ENCODE assay signal across 1 cellular context in the genomic region with DNA sequence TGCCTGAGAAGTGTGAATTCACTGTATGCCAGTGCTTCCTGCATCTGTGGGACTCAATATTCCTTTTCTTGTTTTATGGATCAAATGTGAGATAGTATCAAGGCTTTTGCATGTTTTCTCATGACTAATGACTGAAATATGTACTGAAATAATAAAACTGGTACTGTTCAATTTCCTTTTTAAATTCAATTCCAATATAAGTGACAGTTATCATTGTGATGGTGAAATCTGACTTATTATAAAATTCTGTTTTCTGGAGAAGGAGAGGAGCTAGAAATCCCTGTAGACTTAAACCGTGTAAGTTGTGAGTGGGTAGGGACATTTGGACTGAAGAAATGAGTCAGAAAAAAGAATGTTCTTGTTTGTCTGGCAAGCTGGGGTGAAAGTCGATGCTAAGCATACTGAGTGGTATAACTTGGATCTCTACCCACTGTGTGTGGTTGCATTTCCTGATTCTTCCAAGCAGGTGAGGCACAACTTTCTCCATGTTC.
TF ChIP-seq lines count a peak whose summit lies in the region.

No MANE protein-coding gene starts in this region.

TF ChIP-seq in WTC11, 78 proteins besides CTCF, POLR2A, EP300 and RAD21 (continued from another document):
- TF ChIP-seq, protein P1, sequence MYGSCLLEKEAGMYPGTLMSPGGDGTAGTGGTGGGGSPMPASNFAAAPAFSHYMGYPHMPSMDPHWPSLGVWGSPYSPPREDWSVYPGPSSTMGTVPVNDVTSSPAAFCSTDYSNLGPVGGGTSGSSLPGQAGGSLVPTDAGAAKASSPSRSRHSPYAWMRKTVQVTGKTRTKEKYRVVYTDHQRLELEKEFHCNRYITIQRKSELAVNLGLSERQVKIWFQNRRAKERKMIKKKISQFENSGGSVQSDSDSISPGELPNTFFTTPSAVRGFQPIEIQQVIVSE (CRISPR knock-in tag; IDR thresholded peaks at IDR 0.05; ENCODE audit: borderline replicate concordance), result no peak
- TF ChIP-seq PRRX2 (CRISPR knock-in tag; IDR thresholded peaks at IDR 0.05) (no peak), EMX1 (CRISPR knock-in tag; IDR thresholded peaks at IDR 0.05) (no peak), SMAD3 (CRISPR knock-in tag; IDR thresholded peaks at IDR 0.05; ENCODE audit: borderline replicate concordance) (no peak), RELA (CRISPR knock-in tag; IDR thresholded peaks at IDR 0.05; ENCODE audit: borderline replicate concordance) (no peak), ZNF219 (CRISPR knock-in tag; IDR thresholded peaks at IDR 0.05; ENCODE audit: borderline replicate concordance) (no peak), MYBL2 (CRISPR knock-in tag; IDR thresholded peaks at IDR 0.05) (no peak)
- TF ChIP-seq, protein P2, sequence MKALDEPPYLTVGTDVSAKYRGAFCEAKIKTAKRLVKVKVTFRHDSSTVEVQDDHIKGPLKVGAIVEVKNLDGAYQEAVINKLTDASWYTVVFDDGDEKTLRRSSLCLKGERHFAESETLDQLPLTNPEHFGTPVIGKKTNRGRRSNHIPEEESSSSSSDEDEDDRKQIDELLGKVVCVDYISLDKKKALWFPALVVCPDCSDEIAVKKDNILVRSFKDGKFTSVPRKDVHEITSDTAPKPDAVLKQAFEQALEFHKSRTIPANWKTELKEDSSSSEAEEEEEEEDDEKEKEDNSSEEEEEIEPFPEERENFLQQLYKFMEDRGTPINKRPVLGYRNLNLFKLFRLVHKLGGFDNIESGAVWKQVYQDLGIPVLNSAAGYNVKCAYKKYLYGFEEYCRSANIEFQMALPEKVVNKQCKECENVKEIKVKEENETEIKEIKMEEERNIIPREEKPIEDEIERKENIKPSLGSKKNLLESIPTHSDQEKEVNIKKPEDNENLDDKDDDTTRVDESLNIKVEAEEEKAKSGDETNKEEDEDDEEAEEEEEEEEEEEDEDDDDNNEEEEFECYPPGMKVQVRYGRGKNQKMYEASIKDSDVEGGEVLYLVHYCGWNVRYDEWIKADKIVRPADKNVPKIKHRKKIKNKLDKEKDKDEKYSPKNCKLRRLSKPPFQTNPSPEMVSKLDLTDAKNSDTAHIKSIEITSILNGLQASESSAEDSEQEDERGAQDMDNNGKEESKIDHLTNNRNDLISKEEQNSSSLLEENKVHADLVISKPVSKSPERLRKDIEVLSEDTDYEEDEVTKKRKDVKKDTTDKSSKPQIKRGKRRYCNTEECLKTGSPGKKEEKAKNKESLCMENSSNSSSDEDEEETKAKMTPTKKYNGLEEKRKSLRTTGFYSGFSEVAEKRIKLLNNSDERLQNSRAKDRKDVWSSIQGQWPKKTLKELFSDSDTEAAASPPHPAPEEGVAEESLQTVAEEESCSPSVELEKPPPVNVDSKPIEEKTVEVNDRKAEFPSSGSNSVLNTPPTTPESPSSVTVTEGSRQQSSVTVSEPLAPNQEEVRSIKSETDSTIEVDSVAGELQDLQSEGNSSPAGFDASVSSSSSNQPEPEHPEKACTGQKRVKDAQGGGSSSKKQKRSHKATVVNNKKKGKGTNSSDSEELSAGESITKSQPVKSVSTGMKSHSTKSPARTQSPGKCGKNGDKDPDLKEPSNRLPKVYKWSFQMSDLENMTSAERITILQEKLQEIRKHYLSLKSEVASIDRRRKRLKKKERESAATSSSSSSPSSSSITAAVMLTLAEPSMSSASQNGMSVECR (CRISPR knock-in tag; IDR thresholded peaks at IDR 0.05; ENCODE audit: borderline replicate concordance), result no peak
- TF ChIP-seq, protein P3, sequence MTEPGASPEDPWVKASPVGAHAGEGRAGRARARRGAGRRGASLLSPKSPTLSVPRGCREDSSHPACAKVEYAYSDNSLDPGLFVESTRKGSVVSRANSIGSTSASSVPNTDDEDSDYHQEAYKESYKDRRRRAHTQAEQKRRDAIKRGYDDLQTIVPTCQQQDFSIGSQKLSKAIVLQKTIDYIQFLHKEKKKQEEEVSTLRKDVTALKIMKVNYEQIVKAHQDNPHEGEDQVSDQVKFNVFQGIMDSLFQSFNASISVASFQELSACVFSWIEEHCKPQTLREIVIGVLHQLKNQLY (CRISPR knock-in tag; IDR thresholded peaks at IDR 0.05), result no peak
- TF ChIP-seq, protein P4, sequence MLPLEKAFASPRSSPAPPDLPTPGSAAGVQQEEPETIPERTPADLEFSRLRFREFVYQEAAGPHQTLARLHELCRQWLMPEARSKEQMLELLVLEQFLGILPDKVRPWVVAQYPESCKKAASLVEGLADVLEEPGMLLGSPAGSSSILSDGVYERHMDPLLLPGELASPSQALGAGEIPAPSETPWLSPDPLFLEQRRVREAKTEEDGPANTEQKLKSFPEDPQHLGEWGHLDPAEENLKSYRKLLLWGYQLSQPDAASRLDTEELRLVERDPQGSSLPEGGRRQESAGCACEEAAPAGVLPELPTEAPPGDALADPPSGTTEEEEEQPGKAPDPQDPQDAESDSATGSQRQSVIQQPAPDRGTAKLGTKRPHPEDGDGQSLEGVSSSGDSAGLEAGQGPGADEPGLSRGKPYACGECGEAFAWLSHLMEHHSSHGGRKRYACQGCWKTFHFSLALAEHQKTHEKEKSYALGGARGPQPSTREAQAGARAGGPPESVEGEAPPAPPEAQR (CRISPR knock-in tag; IDR thresholded peaks at IDR 0.05), result no peak
